14 cellular contexts compared by ENCODE assay signal in the genomic region with DNA sequence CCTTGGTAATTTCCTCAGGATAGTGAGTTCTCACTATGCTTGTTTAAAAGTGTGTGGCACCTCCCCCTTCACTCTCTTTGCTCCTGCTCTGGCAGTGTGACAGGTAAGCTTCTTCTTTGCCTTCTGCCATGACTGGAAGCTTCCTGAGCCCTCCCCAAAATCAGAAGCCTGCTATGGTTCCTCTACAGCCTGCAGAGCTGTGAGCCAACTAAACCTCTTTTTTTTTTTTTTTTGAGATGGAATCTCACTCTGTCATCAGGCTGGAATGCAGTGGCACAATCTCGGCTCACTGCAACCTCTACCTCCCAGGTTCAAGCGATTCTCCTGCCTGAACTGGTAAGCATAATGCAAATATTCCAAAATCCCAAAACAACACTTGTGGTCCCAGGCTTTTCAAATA.
DNase-seq lines count a peak whose midpoint lies in the region; ATAC-seq, FAIRE-seq and TF ChIP-seq lines count a peak whose summit lies in the region.
"Had no signal": no experiment of that assay in that cellular context is flagged by ENCODE, and none has a peak within 500 bp of the region (broad histone marks: within the 10 kb centered on the region; RNA-seq: fewer than 3 reads in every experiment).

No MANE protein-coding gene starts in this region.

- H3K36me3 Mint-ChIP-seq in progenitor cell of endocrine pancreas (ENCODE audit: insufficient read depth), result no peaks in the 10 kb centered on the region
- H3K36me3 Mint-ChIP-seq: activated naive CD4-positive, alpha-beta T cell treated with anti-CD3 and anti-CD28 coated beads, Interleukin-2, amount 50 U/mL, for 24 hours had no signal

- H3K27ac ChIP-seq in HCT116 (ENCODE audit: low read depth, low read length) (no peak overlapping the region), foreskin keratinocyte (peak overlapping the region; percentile 17)
- H3K27ac ChIP-seq: neutrophil had no signal

- no peaks in the 10 kb centered on the region for H4K20me1 ChIP-seq in HCT116 (ENCODE audit: insufficient read depth)

- TF ChIP-seq POLR2A in HCT116 (IDR thresholded peaks at IDR 0.05; ENCODE audit: borderline replicate concordance, extremely low read depth, insufficient read depth, insufficient read length) (no peak), GM12891 (IDR thresholded peaks at IDR 0.05; ENCODE audit: low read depth, low read length) (no peak)

- no peak for DNase-seq in HCT116 (ENCODE audit: low read depth, low spot score)
- peak; percentile 22 for DNase-seq in adipocyte (ENCODE audit: low read depth)
- peak; percentile 45 to 68 for DNase-seq in foreskin keratinocyte
- no peak for DNase-seq in progenitor cell of endocrine pancreas (ENCODE audit: low spot score, unreplicated experiment)
- no peak for DNase-seq in NCI-H2171 (lab: John Stamatoyannopoulos, UW)
- DNase-seq in NCI-H510A (lab: John Stamatoyannopoulos, UW), result no peak
- no peak for DNase-seq in GM12891 (ENCODE audit: insufficient read length, low spot score)
- DNase-seq: BE2C, NCI-H524 treated with DMSO at 0.1 percent for 48 hours had no signal

- RAD21 ChIA-PET in HCT116 (lab: Charles Lee; ENCODE audit: low non-redundant PET in 1 of 2, low total read pairs in 2 of 2, uncharacterized antibody in 2 of 2, unreplicated experiment in 2 of 2), result no interaction called here

- H3K9me3 Mint-ChIP-seq in progenitor cell of endocrine pancreas (ENCODE audit: low read depth), result peaks cover 3% of the 10 kb centered on the region
- H3K9me3 Mint-ChIP-seq: activated naive CD4-positive, alpha-beta T cell treated with anti-CD3 and anti-CD28 coated beads, Interleukin-2, amount 50 U/mL, for 24 hours; dendritic cell treated with granulocyte-macrophage colony-stimulating factor and Interleukin-4, amounts not matched to agents 40 ng/mL and 50 ng/mL, for 4 days had no signal

- POLR2A ChIA-PET in HCT116 (lab: Charles Lee), result interaction anchor here (1.0 kb wide), 1 partner anchor 9 kb away, joined by 4 read pairs; no protein-coding TSS in a partner anchor

- H3K27me3 Mint-ChIP-seq in progenitor cell of endocrine pancreas, result no peaks in the 10 kb centered on the region

- H3K27me3 ChIP-seq in HCT116 (ENCODE audit: insufficient read depth, low read length) (no peaks in the 10 kb centered on the region), adipocyte (replicated peaks; ENCODE audit: control insufficient read depth, insufficient read depth, low read length) (no peaks in the 10 kb centered on the region), foreskin keratinocyte (no peaks in the 10 kb centered on the region)
- H3K27me3 ChIP-seq: BE2C had no signal

- H3K79me2 ChIP-seq in HCT116 (ENCODE audit: insufficient read depth, low read length), result no peaks in the 10 kb centered on the region

- intact Hi-C loops in HCT116 (cut with micrococcal nuclease), result no loop called here

- peak; percentile 49 for ATAC-seq in HCT116
- no peak for ATAC-seq in foreskin keratinocyte
- ATAC-seq in GM21447 (IDR thresholded peaks at IDR 0.05; ENCODE audit: unreplicated experiment), result no peak
- ATAC-seq: Right ventricle myocardium inferior had no signal

- no peak for FAIRE-seq in GM12891 (lab: Jason Lieb, UNC)

- H3K4me3 ChIP-seq in HCT116 (replicated peaks in 1 of 2; ENCODE audit: low read depth in 1 of 2, low read length in 2 of 2) (no peak overlapping the region), adipocyte (ENCODE audit: low read length) (no peak overlapping the region)

- CTCF ChIA-PET in HCT116 (lab: Charles Lee), result no interaction called here

- H3K27ac Mint-ChIP-seq in progenitor cell of endocrine pancreas, result peak overlapping the region; percentile 87
- H3K27ac Mint-ChIP-seq: activated naive CD4-positive, alpha-beta T cell treated with anti-CD3 and anti-CD28 coated beads, Interleukin-2, amount 50 U/mL, for 24 hours; dendritic cell treated with granulocyte-macrophage colony-stimulating factor and Interleukin-4, amounts not matched to agents 40 ng/mL and 50 ng/mL, for 4 days had no signal

- H3K9ac ChIP-seq in HCT116 (ENCODE audit: low read length) (no peak overlapping the region), adipocyte (ENCODE audit: low read length) (no peak overlapping the region)

- peaks cover 58% of the 10 kb centered on the region for H3K4me1 Mint-ChIP-seq in progenitor cell of endocrine pancreas (ENCODE audit: low read depth)
- H3K4me1 Mint-ChIP-seq: activated naive CD4-positive, alpha-beta T cell treated with anti-CD3 and anti-CD28 coated beads, Interleukin-2, amount 50 U/mL, for 24 hours had no signal

- TF ChIP-seq CTCF in HCT116 (IDR thresholded peaks at IDR 0.05 in 2 of 3, conservative IDR thresholded peaks at IDR 0.05 in 1 of 3; ENCODE audit: borderline replicate concordance in 1 of 3, insufficient read depth in 1 of 3, low read depth in 2 of 3, low read length in 2 of 3) (no peak), foreskin keratinocyte (conservative IDR thresholded peaks at IDR 0.05) (no peak), progenitor cell of endocrine pancreas (IDR thresholded peaks at IDR 0.05; ENCODE audit: unreplicated experiment) (no peak)

- H3K4me1 ChIP-seq in HCT116 (ENCODE audit: control insufficient read depth in 1 of 2, insufficient read depth in 2 of 2, low read length in 2 of 2) (peaks cover 8 to 26% of the 10 kb centered on the region in 2 experiments), adipocyte (ENCODE audit: control insufficient read depth, insufficient read depth, low read length) (peaks cover 4% of the 10 kb centered on the region), foreskin keratinocyte (peaks cover 12% of the 10 kb centered on the region)
- H3K4me1 ChIP-seq: BE2C had no signal

- H2AFZ ChIP-seq in HCT116 (ENCODE audit: low read depth, low read length, poor library complexity, severe bottlenecking), result peak overlapping the region; percentile 42

- no peak for TF ChIP-seq RAD21 in HCT116 (IDR thresholded peaks at IDR 0.05; ENCODE audit: low read depth)

- no peak overlapping the region for H3K4me3 Mint-ChIP-seq in progenitor cell of endocrine pancreas (ENCODE audit: low read depth)
- H3K4me3 Mint-ChIP-seq: activated naive CD4-positive, alpha-beta T cell treated with anti-CD3 and anti-CD28 coated beads, Interleukin-2, amount 50 U/mL, for 24 hours; dendritic cell treated with granulocyte-macrophage colony-stimulating factor and Interleukin-4, amounts not matched to agents 40 ng/mL and 50 ng/mL, for 4 days had no signal

- no peaks in the 10 kb centered on the region for H3K9me3 ChIP-seq in HCT116 (ENCODE audit: control insufficient read depth in 1 of 2, insufficient read depth in 1 of 2, low read depth in 1 of 2, low read length in 2 of 2)
- H3K9me3 ChIP-seq in adipocyte (ENCODE audit: control insufficient read depth, low read length), result no peaks in the 10 kb centered on the region
- H3K9me3 ChIP-seq: BE2C, neutrophil had no signal

- BruUV-seq in HCT116 (replicated peaks; lab: Mats Ljungman, UMichigan), result no TSS peak

- no peaks in the 10 kb centered on the region for H3K9me2 ChIP-seq in HCT116 (ENCODE audit: insufficient read depth)

- peak overlapping the region; percentile 43 for H3K4me2 ChIP-seq in HCT116 (ENCODE audit: low read length)

- H3K36me3 ChIP-seq in HCT116 (ENCODE audit: control insufficient read depth in 1 of 2, insufficient read depth in 2 of 2, low read length in 2 of 2) (no peaks in the 10 kb centered on the region), adipocyte (ENCODE audit: control insufficient read depth, insufficient read depth, low read length, severe bottlenecking) (no peaks in the 10 kb centered on the region)
- H3K36me3 ChIP-seq: BE2C, neutrophil had no signal

TF ChIP-seq in HCT116, 20 proteins besides CTCF, POLR2A, EP300 and RAD21 (continues in another document):
- TF ChIP-seq CEBPB (IDR thresholded peaks at IDR 0.05; ENCODE audit: low read depth) (0 out of 2 replicates have a peak, but pooled peaks have one; percentile 20), FOSL1 (IDR thresholded peaks at IDR 0.05; ENCODE audit: low read depth) (0 out of 2 replicates have a peak, but pooled peaks have one; percentile 24)

TF ChIP-seq in GM12891, 5 proteins besides CTCF, POLR2A, EP300 and RAD21:
- TF ChIP-seq PAX5 (IDR thresholded peaks at IDR 0.05; ENCODE audit: insufficient read depth, low read length, severe bottlenecking) (no peak), POLR2AphosphoS5 (IDR thresholded peaks at IDR 0.05; ENCODE audit: low read depth, low read length) (no peak), SPI1 (IDR thresholded peaks at IDR 0.05; ENCODE audit: low read depth, low read length) (no peak), POU2F2 (IDR thresholded peaks at IDR 0.05; ENCODE audit: low read depth, low read length) (no peak), TAF1 (IDR thresholded peaks at IDR 0.05; ENCODE audit: low read depth, low read length) (no peak)

Comparison
In these comparisons a context has a peak if more than half of its experiments do, and no peak if none do; other contexts are left out.
1. DNase-seq: peak in adipocyte (single experiment) and foreskin keratinocyte (2 of 2); none in HCT116 (single experiment), progenitor cell of endocrine pancreas (single experiment), NCI-H2171 (single experiment), NCI-H510A (single experiment) and GM12891 (single experiment).